ENCODE assay signal across 29 cellular contexts in genomic region chr15:65994832-65995231, GRCh38.
"Had no signal": no experiment of that assay in that cellular context is flagged by ENCODE, and none has a peak within 500 bp of the region (broad histone marks: within the 10 kb centered on the region; RNA-seq: fewer than 3 reads in every experiment).

No MANE protein-coding gene starts in this region.

- H3K9me3 ChIP-seq: adrenal gland, body of pancreas, esophagus muscularis mucosa, gastrocnemius medialis, heart left ventricle had no signal

- DNase-seq: activated CD4-positive, alpha-beta memory T cell treated with anti-CD3 and anti-CD28 coated beads for 36 hours; activated CD4-positive, alpha-beta T cell treated with anti-CD3 and anti-CD28 coated beads for 1 hour; activated CD4-positive, alpha-beta T cell treated with anti-CD3 and anti-CD28 coated beads for 4 hours; activated CD4-positive, alpha-beta T cell treated with anti-CD3 and anti-CD28 coated beads, Interleukin-2, amount 50 U/mL, for 1 hour; activated CD8-positive, alpha-beta memory T cell treated with anti-CD3 and anti-CD28 coated beads, Interleukin-2, amount 10 ng/mL, durations not matched to agents 7 days and 5 days; activated CD8-positive, alpha-beta memory T cell treated with anti-CD3 and anti-CD28 coated beads, Interleukin-2, amount 50 U/mL, for 4 hours; activated CD8-positive, alpha-beta T cell treated with anti-CD3 and anti-CD28 coated beads, Interleukin-2, amount 10 ng/mL, durations not matched to agents 7 days and 5 days; activated effector memory CD4-positive, alpha-beta T cell treated with anti-CD3 and anti-CD28 coated beads, Interleukin-2, amount 50 U/mL, for 16 hours; activated naive CD4-positive, alpha-beta T cell treated with anti-CD3 and anti-CD28 coated beads for 36 hours; activated naive CD8-positive, alpha-beta T cell treated with anti-CD3 and anti-CD28 coated beads for 36 hours; activated naive CD8-positive, alpha-beta T cell treated with anti-CD3 and anti-CD28 coated beads, Interleukin-2, amount 50 U/mL, for 24 hours; activated T-cell treated with anti-CD3 and anti-CD28 coated beads, Interleukin-2, amount 50 U/mL, for 1 hour; activated T-cell treated with anti-CD3 and anti-CD28 coated beads, Interleukin-2, amount 50 U/mL, for 48 hours; adrenal gland; amygdala; body of pancreas; caudate nucleus; cortex of kidney; dermis blood vessel endothelial cell; effector CD4-positive, alpha-beta T cell; effector memory CD8-positive, alpha-beta T cell; erythroblast; foreskin keratinocyte; gastrocnemius medialis; glutamatergic neuron; heart left ventricle; T-helper 2 cell had no signal

- H3K4me1 ChIP-seq: adrenal gland, body of pancreas, esophagus muscularis mucosa, foreskin keratinocyte, gastrocnemius medialis, heart left ventricle had no signal

- H3K4me3 ChIP-seq: adrenal gland, body of pancreas, esophagus muscularis mucosa, gastrocnemius medialis, heart left ventricle had no signal

- H3K27ac ChIP-seq: adrenal gland, body of pancreas, esophagus muscularis mucosa, foreskin keratinocyte, gastrocnemius medialis, heart left ventricle had no signal

- H3K27me3 ChIP-seq: adrenal gland, body of pancreas had no signal

- H3K36me3 ChIP-seq: adrenal gland, esophagus muscularis mucosa, gastrocnemius medialis, heart left ventricle had no signal

- FAIRE-seq: colon had no signal
